19 cellular contexts compared by ENCODE assay signal in genomic region chr5:136222575-136223235, GRCh38. TPM values are rescaled to one million over a fixed set of nuclear protein-coding genes. Genes with fewer than 3 reads are reported as not detected.
"Had no signal": no experiment of that assay in that cellular context is flagged by ENCODE, and none has a peak within 500 bp of the region (broad histone marks: within the 10 kb centered on the region; RNA-seq: fewer than 3 reads in every experiment).

No MANE protein-coding gene starts in this region.

- DNase-seq: activated CD4-positive, alpha-beta T cell treated with anti-CD3 and anti-CD28 coated beads, Interleukin-2, amount 50 U/mL, for 4 hours; activated gamma-delta T cell; effector CD8-positive, alpha-beta T cell; heart right ventricle; left ventricle myocardium superior; nephron progenitor cell; nucleus accumbens; sigmoid colon; stimulated activated CD8-positive, alpha-beta memory T cell treated with anti-CD3 and anti-CD28 coated beads, Interleukin-4, amount 100 ng/mL, for 48 hours; stimulated activated naive CD4-positive, alpha-beta T cell treated with Interleukin-2 at 50 U/mL for 16 hours; substantia nigra; WERI-Rb-1 had no signal

- H3K4me3 ChIP-seq: cardiac muscle cell, esophagus muscularis mucosa, heart right ventricle, sigmoid colon, tibial nerve, vagina had no signal

- H3K9me3 ChIP-seq: vagina had no signal

- H3K4me1 ChIP-seq: esophagus muscularis mucosa, heart right ventricle, sigmoid colon, tibial nerve, vagina had no signal

- H3K36me3 ChIP-seq: cardiac muscle cell, esophagus muscularis mucosa, heart right ventricle, sigmoid colon, tibial nerve, vagina, WERI-Rb-1 had no signal

- H3K27me3 ChIP-seq: vagina had no signal

- H3K27ac ChIP-seq: cardiac muscle cell, esophagus muscularis mucosa, heart right ventricle, sigmoid colon, tibial nerve, vagina, WERI-Rb-1 had no signal

RNA-seq across cellular contexts. Expression of gene SMIM32, which starts 29.7 kb away (rescaled TPM):
- total RNA-seq: activated naive CD4-positive, alpha-beta T cell treated with anti-CD3 and anti-CD28 coated beads, Interleukin-2, amount 50 U/mL, for 72 hours; chondrocyte; esophagus muscularis mucosa; heart right ventricle; left ventricle myocardium superior; myocyte; tibial nerve; vagina had no signal
- polyA plus RNA-seq: cardiac muscle cell, heart right ventricle had no signal
